ENCODE assay signal across 17 cellular contexts in genomic region chr6:42502127-42502526, GRCh38. TPM values are rescaled to one million over a fixed set of nuclear protein-coding genes. Genes with fewer than 3 reads are reported as not detected.
DNase-seq lines count a peak whose midpoint lies in the region; ATAC-seq, FAIRE-seq and TF ChIP-seq lines count a peak whose summit lies in the region.
"Had no signal": no experiment of that assay in that cellular context is flagged by ENCODE, and none has a peak within 500 bp of the region (broad histone marks: within the 10 kb centered on the region; RNA-seq: fewer than 3 reads in every experiment).

No MANE protein-coding gene starts in this region.

- BruUV-seq in PC-3 (replicated peaks; lab: Mats Ljungman, UMichigan): no TSS peak

- H3K9ac ChIP-seq in PC-3 (ENCODE audit: low read length): no peak overlapping the region

- peaks cover 5% of the 10 kb centered on the region for H3K27me3 Mint-ChIP-seq in activated naive CD4-positive, alpha-beta T cell treated with anti-CD3 and anti-CD28 coated beads, Interleukin-2, amount 50 U/mL, for 24 hours

- H3K4me2 ChIP-seq in PC-3 (ENCODE audit: low read length) (no peak overlapping the region), osteoblast (ENCODE audit: insufficient read depth, low read length) (no peak overlapping the region), hepatocyte (no peak overlapping the region)

- no peaks in the 10 kb centered on the region for H3K36me3 ChIP-seq in PC-3 (ENCODE audit: low read depth, low read length)
- H3K36me3 ChIP-seq in osteoblast (ENCODE audit: insufficient read depth, low read length): no peaks in the 10 kb centered on the region
- H3K36me3 ChIP-seq in hepatocyte (replicated peaks; ENCODE audit: insufficient read depth, low read depth): no peaks in the 10 kb centered on the region
- H3K36me3 ChIP-seq: BE2C, HAP-1 had no signal

- ATAC-seq in PC-3 (no peak), GM18502 (IDR thresholded peaks at IDR 0.05; ENCODE audit: poor library complexity, unreplicated experiment) (no peak)

- DNase-seq in activated naive CD4-positive, alpha-beta T cell (lab: John Stamatoyannopoulos, UW): no peak
- DNase-seq in GM12892 (ENCODE audit: insufficient read length) (no peak), PC-3 (no peak), osteoblast (ENCODE audit: insufficient read length, low spot score, missing footprints) (no peak), hepatocyte (ENCODE audit: low spot score) (no peak), mesenteric fat pad (ENCODE audit: low spot score) (no peak)
- DNase-seq: BE2C; CD4-positive, alpha-beta memory T cell; DMS79 treated with DMSO at 0.1 percent for 48 hours; GDM1; IMR-90 had no signal

- peaks cover 6% of the 10 kb centered on the region for H3K9me3 Mint-ChIP-seq in activated naive CD4-positive, alpha-beta T cell treated with anti-CD3 and anti-CD28 coated beads, Interleukin-2, amount 50 U/mL, for 24 hours

- H3K4me3 Mint-ChIP-seq in activated naive CD4-positive, alpha-beta T cell treated with anti-CD3 and anti-CD28 coated beads, Interleukin-2, amount 50 U/mL, for 24 hours: no peak overlapping the region
- H3K4me3 Mint-ChIP-seq: CD4-positive, alpha-beta memory T cell had no signal

- H3K4me1 Mint-ChIP-seq in activated naive CD4-positive, alpha-beta T cell treated with anti-CD3 and anti-CD28 coated beads, Interleukin-2, amount 50 U/mL, for 24 hours: peaks cover 19% of the 10 kb centered on the region
- H3K4me1 Mint-ChIP-seq: CD4-positive, alpha-beta memory T cell had no signal

- 76% methylated on average over 1 of the region's 1 CpG for WGBS in hepatocyte (ENCODE audit: low lambda C conversion rate, missing lambda C conversion rate)

- H3K9me2 ChIP-seq in PC-3 (replicated peaks; ENCODE audit: low read length) (no peaks in the 10 kb centered on the region), hepatocyte (replicated peaks; ENCODE audit: insufficient read depth) (no peaks in the 10 kb centered on the region)

- no peak for TF ChIP-seq POLR2A in GM12892 (IDR thresholded peaks at IDR 0.05; ENCODE audit: low read depth, low read length)

- H3K4me3 ChIP-seq in PC-3 (ENCODE audit: low read length) (no peak overlapping the region), osteoblast (ENCODE audit: insufficient read depth, low read length) (no peak overlapping the region), hepatocyte (no peak overlapping the region)
- H3K4me3 ChIP-seq: HAP-1 had no signal

- H3F3A ChIP-seq in PC-3 (ENCODE audit: low read length, unreplicated experiment): no peaks in the 10 kb centered on the region

- TF ChIP-seq CTCF in PC-3 (conservative IDR thresholded peaks at IDR 0.05; ENCODE audit: low read depth, low read length) (no peak), osteoblast (IDR thresholded peaks at IDR 0.05; ENCODE audit: extremely low read depth, low read depth, low read length) (no peak), hepatocyte (IDR thresholded peaks at IDR 0.05; ENCODE audit: poor library complexity) (no peak)

- no peaks in the 10 kb centered on the region for H3K79me2 ChIP-seq in PC-3 (ENCODE audit: low read length)
- H3K79me2 ChIP-seq in osteoblast (ENCODE audit: insufficient read depth, low read length): no peaks in the 10 kb centered on the region
- H3K79me2 ChIP-seq in hepatocyte: no peaks in the 10 kb centered on the region

- H3K27ac Mint-ChIP-seq in activated naive CD4-positive, alpha-beta T cell treated with anti-CD3 and anti-CD28 coated beads, Interleukin-2, amount 50 U/mL, for 24 hours: peak overlapping the region; percentile 83

- H2AFZ ChIP-seq in PC-3 (ENCODE audit: low read length) (0 out of 2 replicates have a peak overlapping the region, but pooled peaks have one; percentile 35), osteoblast (ENCODE audit: low read length) (peak overlapping the region; percentile 32), hepatocyte (no peak overlapping the region)

- H3K9me3 ChIP-seq in PC-3 (ENCODE audit: low read length): no peaks in the 10 kb centered on the region
- no peaks in the 10 kb centered on the region for H3K9me3 ChIP-seq in osteoblast (ENCODE audit: low read depth, low read length)
- H3K9me3 ChIP-seq in hepatocyte (ENCODE audit: low read depth): peaks cover 8% of the 10 kb centered on the region
- H3K9me3 ChIP-seq: BE2C had no signal

- H4K20me1 ChIP-seq in PC-3 (ENCODE audit: low read length) (no peaks in the 10 kb centered on the region), osteoblast (ENCODE audit: insufficient read depth, low read length) (no peaks in the 10 kb centered on the region), hepatocyte (ENCODE audit: insufficient read depth, poor library complexity, severe bottlenecking) (no peaks in the 10 kb centered on the region)

- H3K4me1 ChIP-seq in PC-3 (ENCODE audit: insufficient read depth, low read length) (peaks cover 5% of the 10 kb centered on the region; the same call in 1 of the 2 replicates), osteoblast (ENCODE audit: insufficient read depth, low read length) (peaks cover 13% of the 10 kb centered on the region), hepatocyte (ENCODE audit: insufficient read depth) (no peaks in the 10 kb centered on the region)
- H3K4me1 ChIP-seq: BE2C, HAP-1 had no signal

- CTCF ChIA-PET in PC-3 (lab: Charles Lee): no interaction called here

- H3K27ac ChIP-seq in PC-3 (ENCODE audit: low read length): no peak overlapping the region
- H3K27ac ChIP-seq in osteoblast (ENCODE audit: low read depth, low read length): no peak overlapping the region
- no peak overlapping the region for H3K27ac ChIP-seq in hepatocyte
- H3K27ac ChIP-seq: C4-2B had no signal

- intact Hi-C loops in PC-3 (cut with micrococcal nuclease): no loop called here

- H3K27me3 ChIP-seq in PC-3 (ENCODE audit: low read length): no peaks in the 10 kb centered on the region
- no peaks in the 10 kb centered on the region for H3K27me3 ChIP-seq in osteoblast (ENCODE audit: insufficient read depth, low read length)
- H3K27me3 ChIP-seq in hepatocyte: no peaks in the 10 kb centered on the region
- H3K27me3 ChIP-seq: BE2C had no signal

- FAIRE-seq in GM12892 (lab: Jason Lieb, UNC): peak; percentile 61
- FAIRE-seq: A204.1, H1 had no signal

- POLR2A ChIA-PET in PC-3 (lab: Charles Lee; ENCODE audit: unreplicated experiment): no interaction called here

- H3K36me3 Mint-ChIP-seq in activated naive CD4-positive, alpha-beta T cell treated with anti-CD3 and anti-CD28 coated beads, Interleukin-2, amount 50 U/mL, for 24 hours: peaks cover 4% of the 10 kb centered on the region
- H3K36me3 Mint-ChIP-seq: CD4-positive, alpha-beta memory T cell had no signal

RNA-seq across cellular contexts. Expression of gene TRERF1, which starts 50.4 kb away (rescaled TPM):
- 7.1 TPM for polyA plus RNA-seq in GM12892 (2012; ENCODE audit: missing spikeins)
- total RNA-seq in PC-3 (2014; rRNA removed) (13.7 and 13.9 TPM in 2 replicates), osteoblast (3.8 and 4.7 TPM in 2 replicates), hepatocyte (3.1 and 5.1 TPM in 2 replicates), mesenteric fat pad (3.3 TPM)
- 3.2 and 5.2 TPM in 2 replicates for polyA plus RNA-seq in hepatocyte
